36 cellular contexts compared by ENCODE assay signal in the genomic region with DNA sequence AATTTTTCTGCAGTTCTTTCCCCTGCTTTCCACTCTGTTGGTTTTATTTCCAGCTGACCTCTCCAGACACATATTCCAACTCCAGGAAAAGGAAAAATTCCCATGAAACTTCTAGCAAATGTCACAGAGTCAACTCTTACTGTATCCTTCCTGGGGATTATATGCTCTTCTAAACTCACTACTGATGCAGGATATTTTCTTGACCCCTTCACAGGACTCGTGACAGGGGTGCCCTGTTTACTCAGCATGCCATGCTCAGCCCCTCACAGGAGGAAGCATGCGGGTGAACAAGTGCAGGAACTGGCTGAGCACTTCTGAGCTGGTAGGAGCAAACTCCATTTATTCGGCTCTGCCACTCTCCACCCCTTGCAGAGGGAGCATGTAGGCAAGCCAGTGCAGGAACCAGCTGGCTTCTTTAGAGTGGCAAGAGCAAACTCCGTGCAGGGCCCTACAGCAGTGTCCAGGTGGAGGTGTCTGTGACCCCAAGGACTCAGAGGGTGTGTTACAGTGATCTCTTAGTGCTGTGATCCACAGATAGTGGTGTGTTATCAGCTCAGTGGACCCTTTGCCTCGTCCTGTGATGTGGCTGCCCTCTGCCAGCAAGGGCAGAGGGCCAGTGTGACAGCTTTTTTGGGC.
"Had no signal": no experiment of that assay in that cellular context is flagged by ENCODE, and none has a peak within 500 bp of the region (broad histone marks: within the 10 kb centered on the region; RNA-seq: fewer than 3 reads in every experiment).

No MANE protein-coding gene starts in this region.

- H3K4me2 ChIP-seq: SK-N-SH had no signal

- H3K36me3 Mint-ChIP-seq: activated CD8-positive, alpha-beta memory T cell treated with anti-CD3 and anti-CD28 coated beads, Interleukin-2, amount 10 ng/mL, durations not matched to agents 7 days and 5 days; activated naive CD4-positive, alpha-beta T cell treated with anti-CD3 and anti-CD28 coated beads, Interleukin-2, amount 10 ng/mL, durations not matched to agents 7 days and 5 days; activated naive CD8-positive, alpha-beta T cell; brain had no signal

- H3K27ac Mint-ChIP-seq: activated B cell treated with CpG ODN at 0.5 μM for 24 hours; activated CD4-positive, alpha-beta memory T cell treated with anti-CD3 and anti-CD28 coated beads, Interleukin-2, amount 10 ng/mL, durations not matched to agents 7 days and 5 days; activated CD8-positive, alpha-beta memory T cell treated with anti-CD3 and anti-CD28 coated beads, Interleukin-2, amount 10 ng/mL, durations not matched to agents 7 days and 5 days; activated naive CD4-positive, alpha-beta T cell treated with anti-CD3 and anti-CD28 coated beads, Interleukin-2, amount 10 ng/mL, durations not matched to agents 7 days and 5 days; activated naive CD8-positive, alpha-beta T cell; activated naive CD8-positive, alpha-beta T cell treated with anti-CD3 and anti-CD28 coated beads, Interleukin-2, amount 50 U/mL, for 24 hours; brain had no signal

- H3K27me3 Mint-ChIP-seq: activated B cell treated with CpG ODN at 0.5 μM for 24 hours; activated CD4-positive, alpha-beta memory T cell treated with anti-CD3 and anti-CD28 coated beads, Interleukin-2, amount 10 ng/mL, durations not matched to agents 7 days and 5 days; activated CD8-positive, alpha-beta memory T cell treated with anti-CD3 and anti-CD28 coated beads, Interleukin-2, amount 10 ng/mL, durations not matched to agents 7 days and 5 days; activated naive CD4-positive, alpha-beta T cell treated with anti-CD3 and anti-CD28 coated beads, Interleukin-2, amount 10 ng/mL, durations not matched to agents 7 days and 5 days; activated naive CD8-positive, alpha-beta T cell; activated naive CD8-positive, alpha-beta T cell treated with anti-CD3 and anti-CD28 coated beads, Interleukin-2, amount 50 U/mL, for 24 hours; brain had no signal

- H3K4me3 ChIP-seq: MG63, Peyer's patch, SJSA1 had no signal

- H3K4me1 Mint-ChIP-seq: activated CD4-positive, alpha-beta memory T cell treated with anti-CD3 and anti-CD28 coated beads, Interleukin-2, amount 10 ng/mL, durations not matched to agents 7 days and 5 days; activated CD8-positive, alpha-beta memory T cell treated with anti-CD3 and anti-CD28 coated beads, Interleukin-2, amount 10 ng/mL, durations not matched to agents 7 days and 5 days; activated naive CD4-positive, alpha-beta T cell treated with anti-CD3 and anti-CD28 coated beads, Interleukin-2, amount 10 ng/mL, durations not matched to agents 7 days and 5 days; activated naive CD8-positive, alpha-beta T cell treated with anti-CD3 and anti-CD28 coated beads, Interleukin-2, amount 50 U/mL, for 24 hours had no signal

- H3K27ac ChIP-seq: Peyer's patch, SJSA1, VCaP had no signal

- H3K9me3 ChIP-seq: MG63, Peyer's patch, SJSA1 had no signal

- H3K9ac ChIP-seq: SK-N-SH had no signal

- DNase-seq: activated B cell treated with CpG ODN at 0.5 μM for 24 hours; activated CD4-positive, alpha-beta memory T cell treated with anti-CD3 and anti-CD28 coated beads, Interleukin-2, amount 10 ng/mL, durations not matched to agents 7 days and 5 days; activated CD4-positive, alpha-beta T cell treated with anti-CD3 and anti-CD28 coated beads for 4 hours; activated CD4-positive, alpha-beta T cell treated with anti-CD3 and anti-CD28 coated beads, Interleukin-2, amount 50 U/mL, for 1 hour; activated CD4-positive, CD25-positive, alpha-beta regulatory T cell treated with anti-CD3 and anti-CD28 coated beads, Interleukin-2, amount 50 U/mL, for 72 hours; activated CD8-positive, alpha-beta memory T cell treated with anti-CD3 and anti-CD28 coated beads for 24 hours; activated CD8-positive, alpha-beta memory T cell treated with anti-CD3 and anti-CD28 coated beads, Interleukin-2, amount 10 ng/mL, durations not matched to agents 7 days and 5 days; activated CD8-positive, alpha-beta memory T cell treated with anti-CD3 and anti-CD28 coated beads, Interleukin-2, amount 50 U/mL, for 48 hours; activated effector memory CD4-positive, alpha-beta T cell treated with Interleukin-2 at 50 U/mL for 16 hours; activated naive CD4-positive, alpha-beta T cell treated with anti-CD3 and anti-CD28 coated beads, Interleukin-2, amount 10 ng/mL, durations not matched to agents 7 days and 5 days; activated naive CD8-positive, alpha-beta T cell treated with anti-CD3 and anti-CD28 coated beads, Interleukin-2, amount 50 U/mL, for 24 hours; activated T-cell treated with anti-CD3 and anti-CD28 coated beads, Interleukin-2, amount 50 U/mL, for 48 hours; anterior cingulate cortex; Kasumi-1; KG1; MG63; NCI-H1048; NCI-H1105 treated with DMSO at 0.1 percent for 48 hours; NCI-H1436; NCI-H1694 treated with DMSO at 0.1 percent for 48 hours; NCI-H2029; NCI-H345; NCI-H524 treated with DMSO at 0.1 percent for 48 hours; NK-92 treated with Interleukin-12 subunit alpha and Interleukin-12 subunit beta, amount 100 ng/mL, for 24 hours; PC-3; Peyer's patch; RPMI8226; SHP77 treated with DMSO at 0.1 percent for 48 hours; SK-N-SH; T-helper 1 cell; T-helper 2 cell; T-helper 9 cell had no signal

- H3K9me3 Mint-ChIP-seq: activated B cell treated with CpG ODN at 0.5 μM for 24 hours had no signal

- H3K4me1 ChIP-seq: Peyer's patch, SJSA1 had no signal

- H3K27me3 ChIP-seq: MG63, Peyer's patch, SJSA1 had no signal

- H3K4me3 Mint-ChIP-seq: activated B cell treated with CpG ODN at 0.5 μM for 24 hours; activated CD4-positive, alpha-beta memory T cell treated with anti-CD3 and anti-CD28 coated beads, Interleukin-2, amount 10 ng/mL, durations not matched to agents 7 days and 5 days; activated CD8-positive, alpha-beta memory T cell treated with anti-CD3 and anti-CD28 coated beads, Interleukin-2, amount 10 ng/mL, durations not matched to agents 7 days and 5 days; activated naive CD4-positive, alpha-beta T cell treated with anti-CD3 and anti-CD28 coated beads, Interleukin-2, amount 10 ng/mL, durations not matched to agents 7 days and 5 days; activated naive CD8-positive, alpha-beta T cell; activated naive CD8-positive, alpha-beta T cell treated with anti-CD3 and anti-CD28 coated beads, Interleukin-2, amount 50 U/mL, for 24 hours; brain had no signal

- H3K36me3 ChIP-seq: MG63, Peyer's patch, SJSA1 had no signal
